In genomic region chr17:48002920-48003685, GRCh38 we compare ENCODE assay signal across 10 cellular contexts. TPM values are rescaled to one million over a fixed set of nuclear protein-coding genes. Genes with fewer than 3 reads are reported as not detected.
DNase-seq lines count a peak whose midpoint lies in the region; ATAC-seq and TF ChIP-seq lines count a peak whose summit lies in the region.
"Had no signal": no experiment of that assay in that cellular context is flagged by ENCODE, and none has a peak within 500 bp of the region (broad histone marks: within the 10 kb centered on the region; RNA-seq: fewer than 3 reads in every experiment).

No MANE protein-coding gene starts in this region.

- H3K27me3 Mint-ChIP-seq in Calu3 (ENCODE audit: unreplicated experiment) = no peaks in the 10 kb centered on the region
- peaks cover 3 to 20% (median 13%) of the 10 kb centered on the region in 3 donors for H3K27me3 Mint-ChIP-seq in immature natural killer cell (ENCODE audit: low read depth in 3 of 3)

- no TSS peak for BruUV-seq in Calu3 (replicated peaks; lab: Mats Ljungman, UMichigan)

- no peak for TF ChIP-seq RAD21 in neural cell (conservative IDR thresholded peaks at IDR 0.05)

- ATAC-seq in HG02852 (IDR thresholded peaks at IDR 0.05; ENCODE audit: unreplicated experiment) (no peak), HG03457 (IDR thresholded peaks at IDR 0.05; ENCODE audit: unreplicated experiment) (no peak)
- ATAC-seq: T-helper 17 cell had no signal

- H3F3A ChIP-seq in neural cell (ENCODE audit: insufficient read depth, low read length, poor library complexity, severe bottlenecking) = peaks cover 8% of the 10 kb centered on the region

- H3K79me2 ChIP-seq in neural cell (replicated peaks; ENCODE audit: insufficient read depth, low read length) = no peaks in the 10 kb centered on the region

- H3K4me1 Mint-ChIP-seq in Calu3 (ENCODE audit: low read depth, unreplicated experiment) = peaks cover 22% of the 10 kb centered on the region
- H3K4me1 Mint-ChIP-seq in immature natural killer cell = no peaks in the 10 kb centered on the region

- H3K27ac ChIP-seq in brain microvascular endothelial cell (peak overlapping the region; percentile 90), neural cell (ENCODE audit: low read length) (peak overlapping the region; percentile 40)

- H3K27me3 ChIP-seq in brain microvascular endothelial cell (replicated peaks) (no peaks in the 10 kb centered on the region), neural cell (ENCODE audit: insufficient read depth, low read depth, low read length) (no peaks in the 10 kb centered on the region)
- H3K27me3 ChIP-seq: ascending aorta had no signal

- H3K9me3 ChIP-seq in neural cell (ENCODE audit: low read length) = no peaks in the 10 kb centered on the region
- H3K9me3 ChIP-seq: ascending aorta had no signal

- peak overlapping the region; percentile 35 for H3K9ac ChIP-seq in neural cell (ENCODE audit: low read length)

- H3K36me3 Mint-ChIP-seq in Calu3 (ENCODE audit: insufficient read depth, unreplicated experiment) = peaks cover 9% of the 10 kb centered on the region
- no peaks in the 10 kb centered on the region for H3K36me3 Mint-ChIP-seq in immature natural killer cell

- peak overlapping the region; percentile 88 for H3K27ac Mint-ChIP-seq in Calu3 (ENCODE audit: unreplicated experiment)
- H3K27ac Mint-ChIP-seq in immature natural killer cell = no peak overlapping the region
- H3K27ac Mint-ChIP-seq: T-helper 17 cell had no signal

- no peak overlapping the region for H3K4me3 Mint-ChIP-seq in Calu3 (ENCODE audit: low read depth, unreplicated experiment)
- no peak overlapping the region for H3K4me3 Mint-ChIP-seq in immature natural killer cell
- H3K4me3 Mint-ChIP-seq: T-helper 17 cell had no signal

- no peaks in the 10 kb centered on the region for H3K36me3 ChIP-seq in brain microvascular endothelial cell (replicated peaks)
- no peaks in the 10 kb centered on the region for H3K36me3 ChIP-seq in neural cell (ENCODE audit: insufficient read depth, low read length)
- H3K36me3 ChIP-seq: ascending aorta had no signal

- H4K20me1 ChIP-seq in neural cell (ENCODE audit: insufficient read depth) = no peaks in the 10 kb centered on the region

- intact Hi-C loops in Calu3 (cut with micrococcal nuclease; ENCODE audit: unreplicated experiment) = no loop called here

- in situ Hi-C loops in brain microvascular endothelial cell (cut with HindIII; ENCODE audit: low pct_ligation_motif_present, low sequenced_read_pairs) = no loop called here

- no peak for DNase-seq in Calu3
- peak; percentile 95 for DNase-seq in NCI-H2081 treated with DMSO at 0.1 percent for 48 hours (lab: John Stamatoyannopoulos, UW)
- DNase-seq in brain microvascular endothelial cell = peak; percentile 21
- DNase-seq in immature natural killer cell = no peak
- no peak for DNase-seq in GM19240 (ENCODE audit: insufficient read length, low spot score)
- DNase-seq: T-helper 17 cell had no signal

- no peaks in the 10 kb centered on the region for H3K9me2 ChIP-seq in neural cell (ENCODE audit: insufficient read depth, low read length)

- TF ChIP-seq EP300 in neural cell (conservative IDR thresholded peaks at IDR 0.05; ENCODE audit: poor library complexity, severe bottlenecking) = no peak

- no peak overlapping the region for H3K4me2 ChIP-seq in neural cell (ENCODE audit: low read length)

- H3K9me3 Mint-ChIP-seq in Calu3 (ENCODE audit: low read depth, unreplicated experiment) = no peaks in the 10 kb centered on the region
- no peaks in the 10 kb centered on the region for H3K9me3 Mint-ChIP-seq in immature natural killer cell

- H3K4me3 ChIP-seq in brain microvascular endothelial cell (ENCODE audit: low read depth, low read length) (no peak overlapping the region), neural cell (ENCODE audit: low read length) (peak overlapping the region; percentile 14)
- H3K4me3 ChIP-seq: ascending aorta had no signal

- peak overlapping the region; percentile 46 for H2AFZ ChIP-seq in neural cell (ENCODE audit: low read depth, low read length)

- CTCF ChIA-PET in Calu3 (lab: Charles Lee) = interaction anchor here (0.5 to 1.6 kb wide), 8 partner anchors 8 to 56 kb away, joined by 3 to 9 read pairs (median 6); partner anchors contain the start of gene CDK5RAP3

- no peak for TF ChIP-seq CTCF in Calu3 (IDR thresholded peaks at IDR 0.05; ENCODE audit: unreplicated experiment)
- TF ChIP-seq CTCF in brain microvascular endothelial cell (IDR thresholded peaks at IDR 0.05; ENCODE audit: low read depth, low read length, missing control alignments) = peak; percentile 20
- TF ChIP-seq CTCF in neural cell (IDR thresholded peaks at IDR 0.05; ENCODE audit: poor library complexity, severe bottlenecking) = peak; percentile 46

TF ChIP-seq in neural cell, 6 proteins besides CTCF, POLR2A, EP300 and RAD21:
- TF ChIP-seq, protein P1, sequence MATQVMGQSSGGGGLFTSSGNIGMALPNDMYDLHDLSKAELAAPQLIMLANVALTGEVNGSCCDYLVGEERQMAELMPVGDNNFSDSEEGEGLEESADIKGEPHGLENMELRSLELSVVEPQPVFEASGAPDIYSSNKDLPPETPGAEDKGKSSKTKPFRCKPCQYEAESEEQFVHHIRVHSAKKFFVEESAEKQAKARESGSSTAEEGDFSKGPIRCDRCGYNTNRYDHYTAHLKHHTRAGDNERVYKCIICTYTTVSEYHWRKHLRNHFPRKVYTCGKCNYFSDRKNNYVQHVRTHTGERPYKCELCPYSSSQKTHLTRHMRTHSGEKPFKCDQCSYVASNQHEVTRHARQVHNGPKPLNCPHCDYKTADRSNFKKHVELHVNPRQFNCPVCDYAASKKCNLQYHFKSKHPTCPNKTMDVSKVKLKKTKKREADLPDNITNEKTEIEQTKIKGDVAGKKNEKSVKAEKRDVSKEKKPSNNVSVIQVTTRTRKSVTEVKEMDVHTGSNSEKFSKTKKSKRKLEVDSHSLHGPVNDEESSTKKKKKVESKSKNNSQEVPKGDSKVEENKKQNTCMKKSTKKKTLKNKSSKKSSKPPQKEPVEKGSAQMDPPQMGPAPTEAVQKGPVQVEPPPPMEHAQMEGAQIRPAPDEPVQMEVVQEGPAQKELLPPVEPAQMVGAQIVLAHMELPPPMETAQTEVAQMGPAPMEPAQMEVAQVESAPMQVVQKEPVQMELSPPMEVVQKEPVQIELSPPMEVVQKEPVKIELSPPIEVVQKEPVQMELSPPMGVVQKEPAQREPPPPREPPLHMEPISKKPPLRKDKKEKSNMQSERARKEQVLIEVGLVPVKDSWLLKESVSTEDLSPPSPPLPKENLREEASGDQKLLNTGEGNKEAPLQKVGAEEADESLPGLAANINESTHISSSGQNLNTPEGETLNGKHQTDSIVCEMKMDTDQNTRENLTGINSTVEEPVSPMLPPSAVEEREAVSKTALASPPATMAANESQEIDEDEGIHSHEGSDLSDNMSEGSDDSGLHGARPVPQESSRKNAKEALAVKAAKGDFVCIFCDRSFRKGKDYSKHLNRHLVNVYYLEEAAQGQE (IDR thresholded peaks at IDR 0.05; ENCODE audit: borderline replicate concordance) = no peak
- no peak for TF ChIP-seq MXI1 (conservative IDR thresholded peaks at IDR 0.05; ENCODE audit: poor library complexity, severe bottlenecking)
- TF ChIP-seq EZH2 (IDR thresholded peaks at IDR 0.05; ENCODE audit: borderline replicate concordance, insufficient read depth, low read length, poor library complexity, severe bottlenecking) = no peak
- TF ChIP-seq POLR2AphosphoS5 (IDR thresholded peaks at IDR 0.05) = no peak
- no peak for TF ChIP-seq TAF1 (IDR thresholded peaks at IDR 0.05; ENCODE audit: low read depth)
- no peak for TF ChIP-seq SMC3 (conservative IDR thresholded peaks at IDR 0.05; ENCODE audit: poor library complexity)
TF ChIP-seq in neural cell: peak in this region for 0.

RNA-seq across cellular contexts. Expression of gene CDK5RAP3, which starts 32.2 kb away (rescaled TPM):
- total RNA-seq in Calu3 (2022) = 431 and 457 TPM in 2 replicates
- 343 and 358 TPM in 2 replicates for polyA plus RNA-seq in neural cell
- polyA minus RNA-seq in neural cell = 70.8 and 77.7 TPM in 2 replicates
- polyA plus RNA-seq in immature natural killer cell = 10 to 100 TPM; 66.3 to 97.2 (median 84.0) TPM

RNA-seq across cellular contexts. Expression of gene COPZ2, which starts 34.5 kb away (rescaled TPM):
- 1.1 and 1.2 TPM in 2 replicates for total RNA-seq in Calu3 (2022)
- polyA plus RNA-seq in neural cell = not detected in 2 replicates
- polyA minus RNA-seq in neural cell = not detected in 2 replicates
- 10 to 100 TPM; 38.9 to 64.2 (median 41.3) TPM for polyA plus RNA-seq in immature natural killer cell

RNA-seq across cellular contexts. Expression of gene NFE2L1, which starts 45.1 kb away (rescaled TPM):
- total RNA-seq in Calu3 (2022) = 216 and 247 TPM in 2 replicates
- polyA plus RNA-seq in neural cell = 48.4 and 67.1 TPM in 2 replicates
- 82.2 and 96.9 TPM in 2 replicates for polyA minus RNA-seq in neural cell
- polyA plus RNA-seq in immature natural killer cell = 10 to 100 TPM in 1 of 3 donors, 1 to 10 TPM in 2; 5.9 to 18.4 (median 7.1) TPM

RNA-seq across cellular contexts. Expression of gene PRR15L, which starts 45.4 kb away (rescaled TPM):
- 30.2 and 49.1 TPM in 2 replicates for total RNA-seq in Calu3 (2022)
- not detected in 2 replicates for polyA plus RNA-seq in neural cell
- polyA minus RNA-seq in neural cell = not detected in 2 replicates
- polyA plus RNA-seq in immature natural killer cell = under 1 TPM in 1 of 3 donors, not detected in 2; 0.16 TPM
- total RNA-seq: ascending aorta, T-helper 17 cell had no signal

Comparison
In these comparisons a context has a peak if more than half of its experiments do, and no peak if none do; other contexts are left out.
1. DNase-seq: peak in NCI-H2081 treated with DMSO at 0.1 percent for 48 hours (single experiment) and brain microvascular endothelial cell (single experiment); none in Calu3 (single experiment), immature natural killer cell (0 of 3) and GM19240 (single experiment).
2. RNA of gene COPZ2, which starts 34.5 kb away (polyA plus RNA-seq): 38.9 to 64.2 TPM in immature natural killer cell; not detected in neural cell; every median in the first group is over 10 times any median in the second.